Comparison of ENCODE assay signal across 20 cellular contexts in the genomic region with DNA sequence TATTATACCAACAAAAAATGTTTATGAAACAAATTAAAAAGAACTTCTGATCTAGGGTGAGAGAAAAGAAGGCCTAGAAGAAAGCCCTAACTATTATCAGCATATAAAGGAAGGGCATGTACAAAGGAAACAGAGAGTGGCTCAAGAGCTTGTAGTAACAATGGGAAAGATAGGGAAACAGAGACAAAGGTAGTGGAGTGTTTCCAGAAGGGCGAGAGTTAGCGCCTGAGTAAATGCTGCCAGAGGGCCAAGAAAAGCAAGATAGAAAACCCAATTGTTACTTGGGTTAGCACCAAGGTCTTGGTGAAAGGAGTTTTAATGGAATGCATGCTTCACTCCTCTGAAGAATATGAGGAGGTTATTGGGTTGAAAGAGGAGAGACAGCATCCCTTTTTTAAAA.
"Had no signal": no experiment of that assay in that cellular context is flagged by ENCODE, and none has a peak within 500 bp of the region (broad histone marks: within the 10 kb centered on the region; RNA-seq: fewer than 3 reads in every experiment).

No MANE protein-coding gene starts in this region.

- H3K9me3 ChIP-seq: MG63, SJCRH30 had no signal

- H3K27me3 ChIP-seq: MG63, SJCRH30 had no signal

- H3K4me3 ChIP-seq: MG63, SJCRH30 had no signal

- ATAC-seq: HepG2, Panc1, PC-3, SK-N-SH treated with all-trans-retinoic acid at 6 μM for 48 hours had no signal

- H3K27ac ChIP-seq: RWPE1, SJCRH30 had no signal

- DNase-seq: IMR-90, Karpas-422, KG1, MG63, NCI-H1092 treated with DMSO at 0.1 percent for 48 hours, NCI-H1436, NCI-H187, NCI-H2029, NCI-H2081 treated with DMSO at 0.1 percent for 48 hours, NCI-H2227 treated with DMSO at 0.1 percent for 48 hours, NCI-H524, NCI-H526 treated with DMSO at 0.1 percent for 48 hours, NCI-H748 treated with DMSO at 0.1 percent for 48 hours, PC-3, SHP77, SJCRH30 had no signal

- H3K4me1 ChIP-seq: SJCRH30 had no signal

- H3K36me3 ChIP-seq: MG63, SJCRH30 had no signal

- FAIRE-seq: HepG2 had no signal
